Comparison of ENCODE assay signal across 1 cellular context in the genomic region with DNA sequence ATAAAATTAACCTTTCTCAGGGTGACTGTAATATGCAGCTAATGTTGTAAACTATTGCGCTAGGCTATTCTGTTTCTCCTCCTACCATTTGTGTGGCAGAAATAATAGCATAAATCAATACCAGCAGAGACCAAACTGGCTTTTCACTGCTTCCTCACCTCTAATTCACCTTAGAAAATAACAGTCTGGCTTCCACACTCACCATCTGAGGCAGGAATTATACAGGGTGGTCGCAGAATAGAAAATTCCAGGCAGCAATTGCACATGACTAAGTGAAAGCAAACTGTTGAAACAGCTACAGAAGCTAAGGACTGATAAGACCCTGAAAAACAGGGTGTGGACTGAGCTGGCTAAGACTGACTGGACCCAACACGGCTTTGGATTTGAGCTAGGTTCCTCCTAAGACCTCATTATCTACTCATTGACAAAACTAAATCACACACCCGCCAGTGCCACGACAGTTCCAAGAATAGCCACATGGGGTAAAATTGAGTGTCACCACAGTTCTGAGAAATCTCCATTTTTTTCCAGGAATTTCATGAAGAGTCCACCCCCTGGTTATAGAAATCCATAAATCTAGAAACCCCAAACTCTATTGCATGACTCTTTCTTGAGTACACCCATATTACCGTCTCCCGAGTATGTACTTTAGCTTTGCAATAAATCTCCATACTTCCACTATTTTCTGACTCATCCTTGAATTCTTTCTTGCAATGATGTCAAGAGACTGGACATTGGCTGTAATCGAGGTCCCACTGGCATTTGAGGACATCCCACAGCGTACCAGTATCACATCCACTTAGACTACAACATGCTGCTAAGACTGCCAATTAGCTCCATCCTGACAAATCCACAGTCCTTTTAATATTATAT.
TF ChIP-seq lines count a peak whose summit lies in the region.

No MANE protein-coding gene starts in this region.

TF ChIP-seq in H1, 55 proteins besides CTCF, POLR2A, EP300 and RAD21:
- TF ChIP-seq BRCA1 (IDR thresholded peaks at IDR 0.05; ENCODE audit: low read depth, low read length) (no peak), TAF1 (IDR thresholded peaks at IDR 0.05; ENCODE audit: low read depth, low read length) (0 out of 2 replicates have a peak, but pooled peaks have one; percentile 4), EZH2 (IDR thresholded peaks at IDR 0.05; ENCODE audit: low read depth, low read length, severe bottlenecking) (no peak), CEBPB (IDR thresholded peaks at IDR 0.05; ENCODE audit: low read depth, low read length) (no peak), YY1 (IDR thresholded peaks at IDR 0.05; ENCODE audit: low read depth, low read length) (no peak), TAF7 (optimal IDR thresholded peaks at IDR 0.05; ENCODE audit: borderline replicate concordance, low read depth, low read length) (no peak)
- TF ChIP-seq, protein P1, sequence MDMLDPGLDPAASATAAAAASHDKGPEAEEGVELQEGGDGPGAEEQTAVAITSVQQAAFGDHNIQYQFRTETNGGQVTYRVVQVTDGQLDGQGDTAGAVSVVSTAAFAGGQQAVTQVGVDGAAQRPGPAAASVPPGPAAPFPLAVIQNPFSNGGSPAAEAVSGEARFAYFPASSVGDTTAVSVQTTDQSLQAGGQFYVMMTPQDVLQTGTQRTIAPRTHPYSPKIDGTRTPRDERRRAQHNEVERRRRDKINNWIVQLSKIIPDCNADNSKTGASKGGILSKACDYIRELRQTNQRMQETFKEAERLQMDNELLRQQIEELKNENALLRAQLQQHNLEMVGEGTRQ (IDR thresholded peaks at IDR 0.05; ENCODE audit: low read length) = no peak
- TF ChIP-seq, protein P2, sequence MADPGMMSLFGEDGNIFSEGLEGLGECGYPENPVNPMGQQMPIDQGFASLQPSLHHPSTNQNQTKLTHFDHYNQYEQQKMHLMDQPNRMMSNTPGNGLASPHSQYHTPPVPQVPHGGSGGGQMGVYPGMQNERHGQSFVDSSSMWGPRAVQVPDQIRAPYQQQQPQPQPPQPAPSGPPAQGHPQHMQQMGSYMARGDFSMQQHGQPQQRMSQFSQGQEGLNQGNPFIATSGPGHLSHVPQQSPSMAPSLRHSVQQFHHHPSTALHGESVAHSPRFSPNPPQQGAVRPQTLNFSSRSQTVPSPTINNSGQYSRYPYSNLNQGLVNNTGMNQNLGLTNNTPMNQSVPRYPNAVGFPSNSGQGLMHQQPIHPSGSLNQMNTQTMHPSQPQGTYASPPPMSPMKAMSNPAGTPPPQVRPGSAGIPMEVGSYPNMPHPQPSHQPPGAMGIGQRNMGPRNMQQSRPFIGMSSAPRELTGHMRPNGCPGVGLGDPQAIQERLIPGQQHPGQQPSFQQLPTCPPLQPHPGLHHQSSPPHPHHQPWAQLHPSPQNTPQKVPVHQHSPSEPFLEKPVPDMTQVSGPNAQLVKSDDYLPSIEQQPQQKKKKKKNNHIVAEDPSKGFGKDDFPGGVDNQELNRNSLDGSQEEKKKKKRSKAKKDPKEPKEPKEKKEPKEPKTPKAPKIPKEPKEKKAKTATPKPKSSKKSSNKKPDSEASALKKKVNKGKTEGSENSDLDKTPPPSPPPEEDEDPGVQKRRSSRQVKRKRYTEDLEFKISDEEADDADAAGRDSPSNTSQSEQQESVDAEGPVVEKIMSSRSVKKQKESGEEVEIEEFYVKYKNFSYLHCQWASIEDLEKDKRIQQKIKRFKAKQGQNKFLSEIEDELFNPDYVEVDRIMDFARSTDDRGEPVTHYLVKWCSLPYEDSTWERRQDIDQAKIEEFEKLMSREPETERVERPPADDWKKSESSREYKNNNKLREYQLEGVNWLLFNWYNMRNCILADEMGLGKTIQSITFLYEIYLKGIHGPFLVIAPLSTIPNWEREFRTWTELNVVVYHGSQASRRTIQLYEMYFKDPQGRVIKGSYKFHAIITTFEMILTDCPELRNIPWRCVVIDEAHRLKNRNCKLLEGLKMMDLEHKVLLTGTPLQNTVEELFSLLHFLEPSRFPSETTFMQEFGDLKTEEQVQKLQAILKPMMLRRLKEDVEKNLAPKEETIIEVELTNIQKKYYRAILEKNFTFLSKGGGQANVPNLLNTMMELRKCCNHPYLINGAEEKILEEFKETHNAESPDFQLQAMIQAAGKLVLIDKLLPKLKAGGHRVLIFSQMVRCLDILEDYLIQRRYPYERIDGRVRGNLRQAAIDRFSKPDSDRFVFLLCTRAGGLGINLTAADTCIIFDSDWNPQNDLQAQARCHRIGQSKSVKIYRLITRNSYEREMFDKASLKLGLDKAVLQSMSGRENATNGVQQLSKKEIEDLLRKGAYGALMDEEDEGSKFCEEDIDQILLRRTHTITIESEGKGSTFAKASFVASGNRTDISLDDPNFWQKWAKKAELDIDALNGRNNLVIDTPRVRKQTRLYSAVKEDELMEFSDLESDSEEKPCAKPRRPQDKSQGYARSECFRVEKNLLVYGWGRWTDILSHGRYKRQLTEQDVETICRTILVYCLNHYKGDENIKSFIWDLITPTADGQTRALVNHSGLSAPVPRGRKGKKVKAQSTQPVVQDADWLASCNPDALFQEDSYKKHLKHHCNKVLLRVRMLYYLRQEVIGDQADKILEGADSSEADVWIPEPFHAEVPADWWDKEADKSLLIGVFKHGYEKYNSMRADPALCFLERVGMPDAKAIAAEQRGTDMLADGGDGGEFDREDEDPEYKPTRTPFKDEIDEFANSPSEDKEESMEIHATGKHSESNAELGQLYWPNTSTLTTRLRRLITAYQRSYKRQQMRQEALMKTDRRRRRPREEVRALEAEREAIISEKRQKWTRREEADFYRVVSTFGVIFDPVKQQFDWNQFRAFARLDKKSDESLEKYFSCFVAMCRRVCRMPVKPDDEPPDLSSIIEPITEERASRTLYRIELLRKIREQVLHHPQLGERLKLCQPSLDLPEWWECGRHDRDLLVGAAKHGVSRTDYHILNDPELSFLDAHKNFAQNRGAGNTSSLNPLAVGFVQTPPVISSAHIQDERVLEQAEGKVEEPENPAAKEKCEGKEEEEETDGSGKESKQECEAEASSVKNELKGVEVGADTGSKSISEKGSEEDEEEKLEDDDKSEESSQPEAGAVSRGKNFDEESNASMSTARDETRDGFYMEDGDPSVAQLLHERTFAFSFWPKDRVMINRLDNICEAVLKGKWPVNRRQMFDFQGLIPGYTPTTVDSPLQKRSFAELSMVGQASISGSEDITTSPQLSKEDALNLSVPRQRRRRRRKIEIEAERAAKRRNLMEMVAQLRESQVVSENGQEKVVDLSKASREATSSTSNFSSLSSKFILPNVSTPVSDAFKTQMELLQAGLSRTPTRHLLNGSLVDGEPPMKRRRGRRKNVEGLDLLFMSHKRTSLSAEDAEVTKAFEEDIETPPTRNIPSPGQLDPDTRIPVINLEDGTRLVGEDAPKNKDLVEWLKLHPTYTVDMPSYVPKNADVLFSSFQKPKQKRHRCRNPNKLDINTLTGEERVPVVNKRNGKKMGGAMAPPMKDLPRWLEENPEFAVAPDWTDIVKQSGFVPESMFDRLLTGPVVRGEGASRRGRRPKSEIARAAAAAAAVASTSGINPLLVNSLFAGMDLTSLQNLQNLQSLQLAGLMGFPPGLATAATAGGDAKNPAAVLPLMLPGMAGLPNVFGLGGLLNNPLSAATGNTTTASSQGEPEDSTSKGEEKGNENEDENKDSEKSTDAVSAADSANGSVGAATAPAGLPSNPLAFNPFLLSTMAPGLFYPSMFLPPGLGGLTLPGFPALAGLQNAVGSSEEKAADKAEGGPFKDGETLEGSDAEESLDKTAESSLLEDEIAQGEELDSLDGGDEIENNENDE (IDR thresholded peaks at IDR 0.05; ENCODE audit: insufficient replicate concordance, low read length) = no peak
